25 cellular contexts compared by ENCODE assay signal in the genomic region with DNA sequence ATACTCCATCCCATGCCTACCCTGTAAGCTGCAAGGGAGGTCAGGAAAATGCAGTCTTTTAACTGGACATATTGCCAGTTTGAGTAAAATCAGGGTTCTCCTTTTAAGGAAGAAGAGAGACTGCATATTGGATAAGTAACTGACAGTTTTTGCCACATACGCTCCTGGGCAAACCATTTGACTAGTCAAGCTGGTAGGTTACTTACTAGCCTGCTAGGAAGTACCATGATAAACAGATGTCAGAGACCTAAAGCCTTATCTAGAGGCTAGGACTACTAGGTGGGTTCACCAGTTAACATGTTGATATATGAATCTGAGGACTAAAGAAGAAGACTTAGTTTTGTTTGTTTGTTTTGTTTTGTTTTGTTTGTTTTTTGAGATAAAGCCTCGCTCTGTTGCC.
"Had no signal": no experiment of that assay in that cellular context is flagged by ENCODE, and none has a peak within 500 bp of the region (broad histone marks: within the 10 kb centered on the region; RNA-seq: fewer than 3 reads in every experiment).

No MANE protein-coding gene starts in this region.

- H3K27me3 ChIP-seq: dorsolateral prefrontal cortex, foreskin keratinocyte, gastroesophageal sphincter, heart left ventricle, hepatocyte, sigmoid colon, testis, tibial artery had no signal

- H3K27me3 Mint-ChIP-seq: naive B cell; stimulated activated memory B cell treated with anti-CD40 and anti-IgM and Interleukin-4, amounts not matched to agents 10 μg/mL and 1 μg/mL and 100 μg/mL, for 72 hours; type B pancreatic cell had no signal

- H3K36me3 ChIP-seq: gastroesophageal sphincter, heart left ventricle, prostate gland, sigmoid colon, tibial artery had no signal

- H3K9me3 ChIP-seq: gastroesophageal sphincter, heart left ventricle, mucosa of descending colon, prostate gland, sigmoid colon, testis, tibial artery had no signal

- H3K27ac ChIP-seq: dorsolateral prefrontal cortex, foreskin keratinocyte, hepatocyte, prostate gland, testis had no signal

- ATAC-seq: foreskin keratinocyte; gastroesophageal sphincter; heart left ventricle; left lobe of liver; mucosa of descending colon; right cardiac atrium; stimulated activated memory B cell treated with anti-CD40 and anti-IgM and Interleukin-4, amounts not matched to agents 10 μg/mL and 1 μg/mL and 100 μg/mL, for 72 hours; stimulated activated naive CD8-positive, alpha-beta T cell treated with anti-CD3 and anti-CD28 coated beads, Interleukin-15, Interleukin-2, amounts not matched to agents 100 U/mL and 50 U/mL, for 24 hours had no signal

- H3K36me3 Mint-ChIP-seq: mesothelial cell of epicardium, naive B cell, type B pancreatic cell had no signal

- H3K4me1 ChIP-seq: foreskin keratinocyte, prostate gland had no signal

- H3K27ac Mint-ChIP-seq: naive B cell; nephron progenitor cell; stimulated activated memory B cell treated with anti-CD40 and anti-IgM and Interleukin-4, amounts not matched to agents 10 μg/mL and 1 μg/mL and 100 μg/mL, for 72 hours; type B pancreatic cell had no signal

- H3K9me3 Mint-ChIP-seq: mesothelial cell of epicardium; naive B cell; nephron progenitor cell; stimulated activated memory B cell treated with anti-CD40 and anti-IgM and Interleukin-4, amounts not matched to agents 10 μg/mL and 1 μg/mL and 100 μg/mL, for 72 hours; type B pancreatic cell had no signal

- H3K4me3 Mint-ChIP-seq: mesothelial cell of epicardium; naive B cell; nephron progenitor cell; stimulated activated memory B cell treated with anti-CD40 and anti-IgM and Interleukin-4, amounts not matched to agents 10 μg/mL and 1 μg/mL and 100 μg/mL, for 72 hours; type B pancreatic cell had no signal

- DNase-seq: dorsolateral prefrontal cortex; effector CD4-positive, alpha-beta T cell; foreskin keratinocyte; heart left ventricle; kidney; mesenchymal stem cell; mucosa of descending colon; naive B cell; nephron progenitor cell; nucleus accumbens; sigmoid colon; stimulated activated CD4-positive, alpha-beta T cell treated with anti-CD3 and anti-CD28 coated beads, Interleukin-2, amount 100 ng/mL, for 24 hours; stimulated activated CD4-positive, alpha-beta T cell treated with anti-CD3 and anti-CD28 coated beads, Interleukin-4, amount 100 ng/mL, for 24 hours; stimulated activated naive CD8-positive, alpha-beta T cell treated with anti-CD3 and anti-CD28 coated beads, Interleukin-15, Interleukin-2, amounts not matched to agents 100 U/mL and 50 U/mL, for 24 hours; substantia nigra; testis; tibial artery had no signal

- H3K4me3 ChIP-seq: dorsolateral prefrontal cortex, gastroesophageal sphincter, heart left ventricle, hepatocyte, mucosa of descending colon, prostate gland, sigmoid colon, testis, tibial artery had no signal
